In genomic region chr3:179227349-179227748, GRCh38 we compare ENCODE assay signal across 19 cellular contexts. TPM values are rescaled to one million over a fixed set of nuclear protein-coding genes. Genes with fewer than 3 reads are reported as not detected.
A peak's percentile ranks its signal among the peaks of the same experiment; 100 is the strongest.
DNase-seq lines count a peak whose midpoint lies in the region; ATAC-seq and TF ChIP-seq lines count a peak whose summit lies in the region.
"Had no signal": no experiment of that assay in that cellular context is flagged by ENCODE, and none has a peak within 500 bp of the region (broad histone marks: within the 10 kb centered on the region; RNA-seq: fewer than 3 reads in every experiment).

No MANE protein-coding gene starts in this region.

- no peak for TF ChIP-seq POLR2A in esophagus muscularis mucosa (IDR thresholded peaks at IDR 0.05; ENCODE audit: low read depth)

- H4K20me1 ChIP-seq in GM23338 (replicated peaks; ENCODE audit: insufficient read depth): no peaks in the 10 kb centered on the region

- 91% methylated on average over 3 of the region's 3 CpGs for WGBS in esophagus muscularis mucosa

- intact Hi-C loops in esophagus muscularis mucosa (cut with DNase I): no loop called here

- H3K4me1 ChIP-seq in ACC112 (ENCODE audit: control insufficient read depth, insufficient read depth, low read length, unreplicated experiment) (peaks cover 8% of the 10 kb centered on the region), GM23338 (ENCODE audit: insufficient read depth) (peaks cover 13% of the 10 kb centered on the region), foreskin keratinocyte (no peaks in the 10 kb centered on the region), esophagus muscularis mucosa (no peaks in the 10 kb centered on the region)
- H3K4me1 ChIP-seq: upper lobe of left lung had no signal

- peaks cover 18% of the 10 kb centered on the region for H3K36me3 Mint-ChIP-seq in GM23338 (ENCODE audit: low read depth)

- TF ChIP-seq CTCF in GM23338 (conservative IDR thresholded peaks at IDR 0.05; ENCODE audit: low read depth in 2 of 2) (no peak), foreskin keratinocyte (conservative IDR thresholded peaks at IDR 0.05) (no peak), WERI-Rb-1 (IDR thresholded peaks at IDR 0.05; ENCODE audit: low read depth, low read length) (no peak), esophagus muscularis mucosa (IDR thresholded peaks at IDR 0.05) (no peak)

- H3K4me2 ChIP-seq in GM23338: no peak overlapping the region

- ATAC-seq in GM23338: no peak
- peak; percentile 88 for ATAC-seq in foreskin keratinocyte
- ATAC-seq: T-helper 17 cell had no signal

- peak overlapping the region; percentile 82 for H3K27ac Mint-ChIP-seq in GM23338
- H3K27ac Mint-ChIP-seq: activated CD4-positive, alpha-beta T cell treated with anti-CD3 and anti-CD28 coated beads, Interleukin-2, amount 10 ng/mL, durations not matched to agents 7 days and 5 days; activated T-helper 2 cell treated with anti-CD3 and anti-CD28 coated beads, Interferon-gamma antibody, Interleukin-2, Interleukin-4, amounts not matched to agents 10 μg/mL and 5 μg/mL and 100 μg/mL, durations not matched to agents 14 hours and 24 hours and 36 hours; B cell had no signal

- H3K27me3 ChIP-seq in ACC112 (ENCODE audit: insufficient read depth, low read length): no peaks in the 10 kb centered on the region
- no peaks in the 10 kb centered on the region for H3K27me3 ChIP-seq in GM23338 (ENCODE audit: insufficient read depth)
- no peaks in the 10 kb centered on the region for H3K27me3 ChIP-seq in foreskin keratinocyte
- H3K27me3 ChIP-seq in WERI-Rb-1 (ENCODE audit: insufficient read depth, low read depth, severe bottlenecking): no peaks in the 10 kb centered on the region
- no peaks in the 10 kb centered on the region for H3K27me3 ChIP-seq in esophagus muscularis mucosa
- H3K27me3 ChIP-seq: brain microvascular endothelial cell, upper lobe of left lung had no signal

- no peaks in the 10 kb centered on the region for H3K79me2 ChIP-seq in ACC112 (ENCODE audit: control insufficient read depth, insufficient read depth, low read length, unreplicated experiment)
- no peaks in the 10 kb centered on the region for H3K79me2 ChIP-seq in GM23338 (replicated peaks; ENCODE audit: insufficient read depth)

- H3K9me3 Mint-ChIP-seq in GM23338: no peaks in the 10 kb centered on the region
- H3K9me3 Mint-ChIP-seq: activated CD4-positive, alpha-beta T cell treated with anti-CD3 and anti-CD28 coated beads, Interleukin-2, amount 10 ng/mL, durations not matched to agents 7 days and 5 days; activated T-helper 2 cell treated with anti-CD3 and anti-CD28 coated beads, Interferon-gamma antibody, Interleukin-2, Interleukin-4, amounts not matched to agents 10 μg/mL and 5 μg/mL and 100 μg/mL, durations not matched to agents 14 hours and 24 hours and 36 hours had no signal

- H3K4me3 Mint-ChIP-seq in GM23338: no peak overlapping the region
- H3K4me3 Mint-ChIP-seq: activated CD4-positive, alpha-beta T cell treated with anti-CD3 and anti-CD28 coated beads, Interleukin-2, amount 10 ng/mL, durations not matched to agents 7 days and 5 days; B cell; T-helper 17 cell had no signal

- no peaks in the 10 kb centered on the region for H3K9me2 ChIP-seq in GM23338 (ENCODE audit: insufficient read depth)

- H3K36me3 ChIP-seq in ACC112 (ENCODE audit: insufficient read depth, low read length): peaks cover 24% of the 10 kb centered on the region
- H3K36me3 ChIP-seq in GM23338 (ENCODE audit: insufficient read depth): peaks cover 10% of the 10 kb centered on the region; the same call in 1 of the 2 replicates
- peaks cover 58% of the 10 kb centered on the region for H3K36me3 ChIP-seq in SK-N-MC (ENCODE audit: insufficient read depth, low read length)
- H3K36me3 ChIP-seq in WERI-Rb-1: peaks cover 6% of the 10 kb centered on the region
- H3K36me3 ChIP-seq in esophagus muscularis mucosa: peaks cover 15 to 75% (median 42%) of the 10 kb centered on the region in 4 donors

- H3K27ac ChIP-seq in ACC112 (ENCODE audit: low read depth, low read length) (peak overlapping the region; percentile 24; the same call in 1 of the 2 replicates), GM23338 (ENCODE audit: low read depth) (no peak overlapping the region), SK-N-MC (0 out of 2 replicates have a peak overlapping the region, but pooled peaks have one; percentile 3), foreskin keratinocyte (no peak overlapping the region), WERI-Rb-1 (no peak overlapping the region), esophagus muscularis mucosa (replicated peaks in 1 of 4) (no peak overlapping the region)
- H3K27ac ChIP-seq: brain microvascular endothelial cell, upper lobe of left lung had no signal

- H3K27me3 Mint-ChIP-seq in GM23338 (ENCODE audit: insufficient read depth, low read depth, poor library complexity): no peaks in the 10 kb centered on the region
- H3K27me3 Mint-ChIP-seq: activated CD4-positive, alpha-beta T cell treated with anti-CD3 and anti-CD28 coated beads, Interleukin-2, amount 10 ng/mL, durations not matched to agents 7 days and 5 days; B cell; T-helper 17 cell had no signal

- H2AFZ ChIP-seq in ACC112 (ENCODE audit: low read length, unreplicated experiment) (no peak overlapping the region), GM23338 (no peak overlapping the region)

- no peak for TF ChIP-seq EP300 in esophagus muscularis mucosa (IDR thresholded peaks at IDR 0.05)

- H3K9ac ChIP-seq in SK-N-MC (ENCODE audit: insufficient read length): no peak overlapping the region

- H3K9me3 ChIP-seq in SK-N-MC (ENCODE audit: low read depth, low read length): no peaks in the 10 kb centered on the region
- no peaks in the 10 kb centered on the region for H3K9me3 ChIP-seq in WERI-Rb-1 (ENCODE audit: severe bottlenecking)
- H3K9me3 ChIP-seq in esophagus muscularis mucosa: no peaks in the 10 kb centered on the region
- H3K9me3 ChIP-seq: upper lobe of left lung had no signal

- H3K4me3 ChIP-seq in ACC112 (ENCODE audit: low read depth, low read length) (no peak overlapping the region), GM23338 (no peak overlapping the region), SK-N-MC (no peak overlapping the region), WERI-Rb-1 (ENCODE audit: low read depth, low read length) (no peak overlapping the region), esophagus muscularis mucosa (no peak overlapping the region)
- H3K4me3 ChIP-seq: upper lobe of left lung had no signal

- no peaks in the 10 kb centered on the region for H3F3A ChIP-seq in GM23338 (replicated peaks; ENCODE audit: low read depth)

- H3K4me1 Mint-ChIP-seq in GM23338: peaks cover 17% of the 10 kb centered on the region
- H3K4me1 Mint-ChIP-seq: activated CD4-positive, alpha-beta T cell treated with anti-CD3 and anti-CD28 coated beads, Interleukin-2, amount 10 ng/mL, durations not matched to agents 7 days and 5 days had no signal

- DNase-seq in GM23338 (ENCODE audit: low spot score) (peak; percentile 27), SK-N-MC (ENCODE audit: low read depth, low spot score) (no peak), foreskin keratinocyte (peak; percentile 11 to 55), DMS79 treated with DMSO at 0.1 percent for 48 hours (lab: John Stamatoyannopoulos, UW) (no peak), WERI-Rb-1 (no peak), NCI-H1436 (lab: John Stamatoyannopoulos, UW) (no peak), esophagus muscularis mucosa (ENCODE audit: extremely low spot score) (no peak)
- DNase-seq: activated CD4-positive, alpha-beta T cell treated with anti-CD3 and anti-CD28 coated beads, Interleukin-2, amount 10 ng/mL, durations not matched to agents 7 days and 5 days; brain microvascular endothelial cell; DMS79; effector memory CD4-positive, alpha-beta T cell; NCI-H1694 treated with DMSO at 0.1 percent for 48 hours; NCI-H526 treated with DMSO at 0.1 percent for 48 hours; RPMI8226; T-helper 17 cell; upper lobe of left lung had no signal

TF ChIP-seq in GM23338, 12 proteins besides CTCF, POLR2A, EP300 and RAD21 (continues in another document):
- no peak for TF ChIP-seq EZH2phosphoT487 (IDR thresholded peaks at IDR 0.05; ENCODE audit: unreplicated experiment)
- TF ChIP-seq STAT1 (IDR thresholded peaks at IDR 0.05; ENCODE audit: unreplicated experiment): no peak
- TF ChIP-seq ZNF331 (CRISPR knock-in tag; IDR thresholded peaks at IDR 0.05; ENCODE audit: low read depth): no peak
- no peak for TF ChIP-seq EZH2 (IDR thresholded peaks at IDR 0.05; ENCODE audit: low read depth, unreplicated experiment)
- no peak for TF ChIP-seq CREB1 (CRISPR knock-in tag; IDR thresholded peaks at IDR 0.05; ENCODE audit: low read depth)
- TF ChIP-seq ETS1 (IDR thresholded peaks at IDR 0.05): no peak
- TF ChIP-seq JUNB (IDR thresholded peaks at IDR 0.05; ENCODE audit: unreplicated experiment): no peak
- TF ChIP-seq ZNF114 (CRISPR knock-in tag; IDR thresholded peaks at IDR 0.05): no peak
- TF ChIP-seq NANOG (IDR thresholded peaks at IDR 0.05; ENCODE audit: borderline replicate concordance): no peak
- TF ChIP-seq POLR2AphosphoS5 (IDR thresholded peaks at IDR 0.05; ENCODE audit: low read depth): no peak

RNA-seq across cellular contexts. Expression of gene KCNMB3, which starts 23.6 kb away (rescaled TPM):
- 0.58 and 1.3 TPM in 2 replicates for total RNA-seq in GM23338 (2014; rRNA removed; shearing (Covaris generic))
- polyA plus RNA-seq in GM23338 (2016; fragmentation: Nextera tagmentation; extraction: Ambion mirVana) (3.3 and 3.8 TPM in 2 replicates), foreskin keratinocyte (0.49 and 0.54 TPM in 2 replicates)
- total RNA-seq in foreskin keratinocyte (0.42 and 0.54 TPM in 2 replicates), esophagus muscularis mucosa (1 to 10 TPM; 1.3 to 4.1 (median 2.9) TPM)

Comparison
In these comparisons a context has a peak if more than half of its experiments do, and no peak if none do; other contexts are left out.
1. H3K27ac ChIP-seq: peak in ACC112 (single experiment) and SK-N-MC (single experiment); none in GM23338 (single experiment), foreskin keratinocyte (single experiment), WERI-Rb-1 (single experiment) and esophagus muscularis mucosa (0 of 4).
2. DNase-seq: peak in GM23338 (single experiment) and foreskin keratinocyte (2 of 2); none in SK-N-MC (single experiment), DMS79 treated with DMSO at 0.1 percent for 48 hours (single experiment), WERI-Rb-1 (single experiment), NCI-H1436 (single experiment) and esophagus muscularis mucosa (single experiment).